1 cellular context compared by ENCODE assay signal in the genomic region with DNA sequence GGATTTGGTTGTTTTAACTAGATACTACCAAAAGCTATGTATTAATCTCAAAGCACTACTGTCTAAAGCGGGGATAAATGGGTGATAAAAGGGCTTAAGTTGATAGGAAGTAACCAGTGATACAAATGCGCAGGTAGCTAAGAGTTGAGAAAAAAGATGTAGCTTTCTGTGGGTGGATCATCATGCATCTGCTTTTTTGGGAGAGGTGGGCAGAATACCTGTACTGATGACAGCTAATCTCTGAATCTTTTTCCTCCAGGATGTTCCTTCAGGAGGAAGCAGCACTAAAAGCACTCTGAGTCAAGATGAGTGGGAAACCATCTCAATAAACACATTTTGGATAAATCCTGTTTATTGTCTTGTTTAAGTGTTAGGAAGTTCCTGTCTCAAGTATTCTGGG.
TF ChIP-seq lines count a peak whose summit lies in the region.

No MANE protein-coding gene starts in this region.

TF ChIP-seq in IMR-90, 13 proteins besides CTCF, POLR2A, EP300 and RAD21 (continued from another document):
- TF ChIP-seq RCOR1 (IDR thresholded peaks at IDR 0.05; ENCODE audit: insufficient replicate concordance, low read length) (no peak), NFE2L2 (IDR thresholded peaks at IDR 0.05; ENCODE audit: low read depth, low read length) (no peak), CHD1 (IDR thresholded peaks at IDR 0.05; ENCODE audit: low read depth, low read length) (no peak), MAFK (IDR thresholded peaks at IDR 0.05; ENCODE audit: low read depth, low read length) (no peak)
- TF ChIP-seq, protein P1, sequence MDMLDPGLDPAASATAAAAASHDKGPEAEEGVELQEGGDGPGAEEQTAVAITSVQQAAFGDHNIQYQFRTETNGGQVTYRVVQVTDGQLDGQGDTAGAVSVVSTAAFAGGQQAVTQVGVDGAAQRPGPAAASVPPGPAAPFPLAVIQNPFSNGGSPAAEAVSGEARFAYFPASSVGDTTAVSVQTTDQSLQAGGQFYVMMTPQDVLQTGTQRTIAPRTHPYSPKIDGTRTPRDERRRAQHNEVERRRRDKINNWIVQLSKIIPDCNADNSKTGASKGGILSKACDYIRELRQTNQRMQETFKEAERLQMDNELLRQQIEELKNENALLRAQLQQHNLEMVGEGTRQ (IDR thresholded peaks at IDR 0.05; ENCODE audit: low read depth, low read length) = no peak
